ENCODE assay signal across 10 cellular contexts in the genomic region with DNA sequence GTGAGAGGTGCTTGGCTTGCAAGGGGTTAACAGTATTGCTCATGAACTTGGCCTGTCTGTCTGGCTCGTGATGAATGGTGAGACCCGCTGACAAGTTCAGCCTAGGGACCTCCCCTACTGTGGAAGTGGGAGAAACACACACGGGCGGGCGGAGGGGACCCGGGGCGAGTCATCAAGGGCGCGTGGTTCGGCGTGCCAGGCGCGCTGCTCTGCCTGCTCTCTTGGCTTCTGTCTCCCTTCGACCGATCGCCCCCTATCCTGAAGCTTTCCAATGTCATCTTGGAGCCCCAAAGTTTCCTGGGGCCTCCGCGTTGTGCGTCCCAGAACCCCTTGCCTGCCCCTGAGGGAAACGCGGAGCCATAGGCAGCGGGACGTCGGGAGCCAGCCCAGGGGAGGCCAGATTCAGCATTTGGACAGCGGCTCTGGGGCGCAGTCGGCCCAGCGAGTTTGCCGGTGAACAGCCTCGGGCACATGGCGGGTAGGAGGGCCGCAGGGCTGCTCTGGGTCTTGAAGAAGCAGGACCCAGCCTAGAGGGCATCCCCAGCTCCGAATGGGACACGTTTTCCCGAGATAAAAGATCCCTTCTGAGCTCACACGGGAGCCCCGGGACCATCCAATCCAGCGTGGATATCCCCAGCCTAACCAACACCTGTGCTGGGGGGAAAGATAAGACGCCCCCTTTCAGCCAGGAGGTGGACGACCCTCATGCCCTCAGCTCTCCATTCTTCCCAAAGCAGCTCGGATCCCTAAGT. TPM values are rescaled to one million over a fixed set of nuclear protein-coding genes. Genes with fewer than 3 reads are reported as not detected.
A peak's percentile ranks its signal among the peaks of the same experiment; 100 is the strongest.
DNase-seq lines count a peak whose midpoint lies in the region; ATAC-seq and TF ChIP-seq lines count a peak whose summit lies in the region.
"Had no signal": no experiment of that assay in that cellular context is flagged by ENCODE, and none has a peak within 500 bp of the region (broad histone marks: within the 10 kb centered on the region; RNA-seq: fewer than 3 reads in every experiment).

No MANE protein-coding gene starts in this region.

- H3K27ac Mint-ChIP-seq in activated T-cell treated with anti-CD3 and anti-CD28 coated beads, Interleukin-2, amount 50 U/mL, for 72 hours = no peak overlapping the region
- H3K27ac Mint-ChIP-seq: dendritic cell treated with granulocyte-macrophage colony-stimulating factor and Interleukin-4, amounts not matched to agents 40 ng/mL and 50 ng/mL, for 4 days had no signal

- DNase-seq in NCI-H2081 (lab: John Stamatoyannopoulos, UW) (peak; percentile 25 to 62), NCI-H2081 treated with DMSO at 0.1 percent for 48 hours (lab: John Stamatoyannopoulos, UW) (no peak), OCI-M1 (lab: John Stamatoyannopoulos, UW) (peak; percentile 64), fibroblast of peridontal ligament (ENCODE audit: extremely low read depth) (peak; percentile 45), posterior cingulate gyrus (peak in 7 of 10 donors; percentile 58 to 93 (median 71)), NCI-H2196 (lab: John Stamatoyannopoulos, UW; ENCODE audit: unreplicated experiment) (no peak)
- DNase-seq in activated T-cell treated with anti-CD3 and anti-CD28 coated beads, Interleukin-2, amount 50 U/mL, for 72 hours = peak; percentile 63 to 70

- TF ChIP-seq POLR2A in gastroesophageal sphincter (IDR thresholded peaks at IDR 0.05) = no peak

- WGBS in gastroesophageal sphincter (ENCODE audit: low coverage in 1 of 2), 2 donors = no CpG with 5 or more reads among the region's 41 CpGs

- no peaks in the 10 kb centered on the region for H3K9me3 Mint-ChIP-seq in activated T-cell treated with anti-CD3 and anti-CD28 coated beads, Interleukin-2, amount 50 U/mL, for 72 hours
- H3K9me3 Mint-ChIP-seq: dendritic cell treated with granulocyte-macrophage colony-stimulating factor and Interleukin-4, amounts not matched to agents 40 ng/mL and 50 ng/mL, for 4 days had no signal

- peak overlapping the region; percentile 39 to 50 for H3K4me3 Mint-ChIP-seq in activated T-cell treated with anti-CD3 and anti-CD28 coated beads, Interleukin-2, amount 50 U/mL, for 72 hours
- H3K4me3 Mint-ChIP-seq: dendritic cell treated with granulocyte-macrophage colony-stimulating factor and Interleukin-4, amounts not matched to agents 40 ng/mL and 50 ng/mL, for 4 days had no signal

- peaks cover 99% of the 10 kb centered on the region for H3K27me3 ChIP-seq in gastroesophageal sphincter

- no peaks in the 10 kb centered on the region for H3K36me3 ChIP-seq in gastroesophageal sphincter
- H3K36me3 ChIP-seq: BLaER1 treated with 17β-estradiol and CSF1 and Interleukin-3, amounts not matched to agents 10 nM and 100 nM had no signal

- no peak overlapping the region for H3K4me3 ChIP-seq in gastroesophageal sphincter
- H3K4me3 ChIP-seq: BLaER1 treated with 17β-estradiol and CSF1 and Interleukin-3, amounts not matched to agents 10 nM and 100 nM had no signal

- peak in 1 of 4 experiments; percentile 7 for TF ChIP-seq CTCF in gastroesophageal sphincter (IDR thresholded peaks at IDR 0.05)

- H3K36me3 Mint-ChIP-seq in activated T-cell treated with anti-CD3 and anti-CD28 coated beads, Interleukin-2, amount 50 U/mL, for 72 hours (ENCODE audit: insufficient read depth in 2 of 2) = no peaks in the 10 kb centered on the region

- peaks cover 88% of the 10 kb centered on the region for H3K27me3 Mint-ChIP-seq in activated T-cell treated with anti-CD3 and anti-CD28 coated beads, Interleukin-2, amount 50 U/mL, for 72 hours (ENCODE audit: low read depth)

- TF ChIP-seq EP300 in gastroesophageal sphincter (IDR thresholded peaks at IDR 0.05) = no peak

- peak; percentile 27 to 38 for ATAC-seq in activated T-cell treated with anti-CD3 and anti-CD28 coated beads, Interleukin-2, amount 50 U/mL, for 72 hours (replicated peaks in 1 of 2)
- no peak for ATAC-seq in gastroesophageal sphincter

- H3K27ac ChIP-seq in gastroesophageal sphincter = no peak overlapping the region
- H3K27ac ChIP-seq: BLaER1 treated with 17β-estradiol and CSF1 and Interleukin-3, amounts not matched to agents 10 nM and 100 nM had no signal

- H3K4me1 ChIP-seq in gastroesophageal sphincter = peaks cover 0 to 34% (median 15%) of the 10 kb centered on the region in 3 donors

- peaks cover 24% of the 10 kb centered on the region for H3K4me1 Mint-ChIP-seq in activated T-cell treated with anti-CD3 and anti-CD28 coated beads, Interleukin-2, amount 50 U/mL, for 72 hours (ENCODE audit: low read depth)

- no peaks in the 10 kb centered on the region for H3K9me3 ChIP-seq in gastroesophageal sphincter

- intact Hi-C loops in posterior cingulate gyrus (cut with DNase I) = no loop called here

RNA-seq across cellular contexts. Expression of a gene that starts 27.0 kb away (rescaled TPM):
- 10 to 100 TPM; 71.5 to 74.1 TPM for total RNA-seq in activated T-cell treated with anti-CD3 and anti-CD28 coated beads, Interleukin-2, amount 50 U/mL, for 72 hours
- total RNA-seq in gastroesophageal sphincter = 10 to 100 TPM; 40.5 to 57.3 (median 49.2) TPM

Comparison
In these comparisons a context has a peak if more than half of its experiments do, and no peak if none do; other contexts are left out.
1. DNase-seq: peak in NCI-H2081 (2 of 2), OCI-M1 (single experiment), activated T-cell treated with anti-CD3 and anti-CD28 coated beads, Interleukin-2, amount 50 U/mL, for 72 hours (2 of 2), fibroblast of peridontal ligament (single experiment) and posterior cingulate gyrus (7 of 10); none in NCI-H2081 treated with DMSO at 0.1 percent for 48 hours (single experiment) and NCI-H2196 (single experiment).